Comparison of ENCODE assay signal across 26 cellular contexts in genomic region chr2:99169534-99169933, GRCh38. TPM values are rescaled to one million over a fixed set of nuclear protein-coding genes. Genes with fewer than 3 reads are reported as not detected.
DNase-seq lines count a peak whose midpoint lies in the region; ATAC-seq and TF ChIP-seq lines count a peak whose summit lies in the region.
"Had no signal": no experiment of that assay in that cellular context is flagged by ENCODE, and none has a peak within 500 bp of the region (broad histone marks: within the 10 kb centered on the region; RNA-seq: fewer than 3 reads in every experiment).

No MANE protein-coding gene starts in this region.

- DNase-seq in CD4-positive, alpha-beta memory T cell, result no peak
- peak; percentile 5 for DNase-seq in GM12865 (ENCODE audit: low read depth)
- DNase-seq in T-helper 17 cell, result no peak
- no peak for DNase-seq in naive B cell
- DNase-seq in foreskin fibroblast, result no peak
- DNase-seq: activated CD4-positive, alpha-beta T cell treated with anti-CD3 and anti-CD28 coated beads for 48 hours; Calu3; colonic mucosa; DMS79 treated with DMSO at 0.1 percent for 48 hours; effector CD8-positive, alpha-beta T cell; GF-D8; hypothalamus; lower lobe of right lung; NCI-H1694; NCI-H446 treated with DMSO at 0.1 percent for 48 hours; stimulated activated CD4-positive, alpha-beta T cell treated with anti-CD3 and anti-CD28 coated beads, Interleukin-4, amount 100 ng/mL, for 24 hours; T1000; upper lobe of right lung had no signal

- H3K4me3 Mint-ChIP-seq in CD4-positive, alpha-beta memory T cell, result no peak overlapping the region
- H3K4me3 Mint-ChIP-seq in T-helper 17 cell (no peak overlapping the region), naive B cell (no peak overlapping the region)
- H3K4me3 Mint-ChIP-seq: nephron had no signal

- POLR2A ChIA-PET in CD4-positive, alpha-beta memory T cell (lab: Charles Lee; ENCODE audit: partially characterized antibody), result interaction anchor here (1.1 to 3.8 kb wide), 2 partner anchors 11 to 15 kb away, joined by 4 to 16 read pairs; partner anchors contain the start of genes LIPT1, MITD1, MRPL30 and TSGA10

- no peaks in the 10 kb centered on the region for H3K27me3 Mint-ChIP-seq in CD4-positive, alpha-beta memory T cell
- H3K27me3 Mint-ChIP-seq in T-helper 17 cell (no peaks in the 10 kb centered on the region), naive B cell (no peaks in the 10 kb centered on the region)

- peak overlapping the region in 6 of 7 donors; percentile 36 to 78 (median 52) for H3K27ac Mint-ChIP-seq in CD4-positive, alpha-beta memory T cell
- H3K27ac Mint-ChIP-seq in T-helper 17 cell (peak overlapping the region; percentile 85), naive B cell (peak overlapping the region in 4 of 6 donors; percentile 12 to 73 (median 32))
- H3K27ac Mint-ChIP-seq: nephron had no signal

- peaks cover 30 to 65% of the 10 kb centered on the region in 2 donors for H3K36me3 Mint-ChIP-seq in CD4-positive, alpha-beta memory T cell
- H3K36me3 Mint-ChIP-seq in T-helper 17 cell (ENCODE audit: low read depth) (peaks cover 2% of the 10 kb centered on the region), naive B cell (peaks cover 0 to 7% of the 10 kb centered on the region in 2 donors)

- no peak overlapping the region for H3K4me3 ChIP-seq in CD4-positive, alpha-beta memory T cell (ENCODE audit: low read length in 2 of 2)
- H3K4me3 ChIP-seq in GM12865 (ENCODE audit: low read depth, low read length) (no peak overlapping the region), foreskin fibroblast (ENCODE audit: low read depth in 1 of 2, low read length in 2 of 2) (no peak overlapping the region)
- H3K4me3 ChIP-seq: BLaER1 treated with 17β-estradiol and CSF1 and Interleukin-3, amounts not matched to agents 10 nM and 100 nM; cardiac muscle cell; colonic mucosa; lower lobe of right lung; suprapubic skin; upper lobe of right lung had no signal

- H3K4me1 ChIP-seq in CD4-positive, alpha-beta memory T cell (ENCODE audit: insufficient read depth, low read length), result no peaks in the 10 kb centered on the region
- H3K4me1 ChIP-seq: colonic mucosa, suprapubic skin, upper lobe of right lung had no signal

- H3K27me3 ChIP-seq in CD4-positive, alpha-beta memory T cell (ENCODE audit: insufficient read depth, low read length), result no peaks in the 10 kb centered on the region
- H3K27me3 ChIP-seq: BLaER1 treated with 17β-estradiol and CSF1 and Interleukin-3, amounts not matched to agents 10 nM and 100 nM; cardiac muscle cell; colonic mucosa; suprapubic skin; upper lobe of right lung had no signal

- TF ChIP-seq CTCF in GM12865 (IDR thresholded peaks at IDR 0.05; ENCODE audit: insufficient read depth, low read depth, low read length, missing control alignments) (no peak), foreskin fibroblast (IDR thresholded peaks at IDR 0.05; ENCODE audit: low read depth, low read length) (no peak)

- H3K27ac ChIP-seq in CD4-positive, alpha-beta memory T cell (ENCODE audit: low read depth, low read length), result no peak overlapping the region
- H3K27ac ChIP-seq: BLaER1 treated with 17β-estradiol and CSF1 and Interleukin-3, amounts not matched to agents 10 nM and 100 nM; cardiac muscle cell; colonic mucosa; epithelial cell of prostate; lower lobe of right lung; suprapubic skin; upper lobe of right lung; VCaP had no signal

- peaks cover 0 to 25% (median 4%) of the 10 kb centered on the region in 4 donors for H3K4me1 Mint-ChIP-seq in CD4-positive, alpha-beta memory T cell
- H3K4me1 Mint-ChIP-seq in T-helper 17 cell (peaks cover 4% of the 10 kb centered on the region), naive B cell (peaks cover 4 to 6% (median 5%) of the 10 kb centered on the region in 3 donors)
- H3K4me1 Mint-ChIP-seq: nephron had no signal

- intact Hi-C loops in CD4-positive, alpha-beta memory T cell (cut with micrococcal nuclease), result no loop called here

- H3K9me3 ChIP-seq in CD4-positive, alpha-beta memory T cell (ENCODE audit: control insufficient read depth in 1 of 2, low read length in 2 of 2), result no peaks in the 10 kb centered on the region
- H3K9me3 ChIP-seq in T-helper 17 cell (ENCODE audit: control insufficient read depth, low read length, poor library complexity, severe bottlenecking), result no peaks in the 10 kb centered on the region
- H3K9me3 ChIP-seq: BLaER1 treated with 17β-estradiol and CSF1 and Interleukin-3, amounts not matched to agents 10 nM and 100 nM; colonic mucosa; lower lobe of right lung; suprapubic skin; upper lobe of right lung had no signal

- ATAC-seq in T-helper 17 cell (no peak), naive B cell (ENCODE audit: low read depth in 2 of 2) (no peak), GM21825 (IDR thresholded peaks at IDR 0.05; ENCODE audit: unreplicated experiment) (no peak), GM19452 (IDR thresholded peaks at IDR 0.05; ENCODE audit: unreplicated experiment) (no peak)
- ATAC-seq: lower lobe of right lung, upper lobe of right lung had no signal

- peaks cover 45% of the 10 kb centered on the region for H3K36me3 ChIP-seq in CD4-positive, alpha-beta memory T cell (ENCODE audit: insufficient read depth, low read length)

- CTCF ChIA-PET in CD4-positive, alpha-beta memory T cell (lab: Charles Lee; ENCODE audit: partially characterized antibody), result interaction anchor here (1.6 to 1.7 kb wide), 2 partner anchors 11 to 29 kb away, joined by 3 to 5 read pairs; partner anchors contain the start of genes MITD1 and MRPL30

- H3K9me3 Mint-ChIP-seq in CD4-positive, alpha-beta memory T cell, result no peaks in the 10 kb centered on the region
- no peaks in the 10 kb centered on the region for H3K9me3 Mint-ChIP-seq in naive B cell
- H3K9me3 Mint-ChIP-seq: nephron had no signal

RNA-seq across cellular contexts. Expression of gene MITD1, which starts 11.3 kb away (rescaled TPM):
- 10 to 100 TPM; 79.1 to 84.3 TPM for total RNA-seq in CD4-positive, alpha-beta memory T cell
- 10 to 100 TPM; 54.7 to 73.9 TPM for polyA plus RNA-seq in CD4-positive, alpha-beta memory T cell
- total RNA-seq in T-helper 17 cell, result 10 to 100 TPM; 24.5 to 26.4 TPM
- polyA plus RNA-seq in naive B cell (ENCODE audit: low read depth in 6 of 6), result 10 to 100 TPM; 64.7 to 81.5 (median 67.7) TPM

RNA-seq across cellular contexts. Expression of gene MRPL30, which starts 11.4 kb away (rescaled TPM):
- total RNA-seq in CD4-positive, alpha-beta memory T cell, result 10 to 100 TPM; 20.2 to 22.7 TPM
- 10 to 100 TPM; 12.4 to 17.0 TPM for polyA plus RNA-seq in CD4-positive, alpha-beta memory T cell
- 10 to 100 TPM; 14.1 to 14.2 TPM for total RNA-seq in T-helper 17 cell
- polyA plus RNA-seq in naive B cell (ENCODE audit: low read depth in 6 of 6), result 10 to 100 TPM; 10.4 to 25.2 (median 17.9) TPM

RNA-seq across cellular contexts. Expression of gene LIPT1, which starts 14.8 kb away (rescaled TPM):
- total RNA-seq in CD4-positive, alpha-beta memory T cell, result 10 to 100 TPM; 23.4 to 24.4 TPM
- 10 to 100 TPM; 20.5 to 25.6 TPM for polyA plus RNA-seq in CD4-positive, alpha-beta memory T cell
- 10 to 100 TPM in 1 of 2 donors, 1 to 10 TPM in 1; 9.7 to 11.0 TPM for total RNA-seq in T-helper 17 cell
- polyA plus RNA-seq in naive B cell (ENCODE audit: low read depth in 6 of 6), result 10 to 100 TPM in 5 of 6 donors, 1 to 10 TPM in 1; 9.9 to 23.4 (median 20.6) TPM

RNA-seq across cellular contexts. Expression of gene TSGA10, which starts 14.8 kb away (rescaled TPM):
- 10 to 100 TPM; 20.7 to 22.6 TPM for total RNA-seq in CD4-positive, alpha-beta memory T cell
- polyA plus RNA-seq in CD4-positive, alpha-beta memory T cell, result 10 to 100 TPM; 17.0 to 17.3 TPM
- total RNA-seq in T-helper 17 cell, result 1 to 10 TPM; 7.7 to 8.3 TPM
- 10 to 100 TPM; 17.2 to 42.2 (median 21.9) TPM for polyA plus RNA-seq in naive B cell (ENCODE audit: low read depth in 6 of 6)

RNA-seq across cellular contexts. Expression of gene C2orf15, which starts 28.0 kb away (rescaled TPM):
- 1 to 10 TPM; 2.3 to 3.2 TPM for total RNA-seq in CD4-positive, alpha-beta memory T cell
- 1 to 10 TPM; 4.7 to 4.9 TPM for polyA plus RNA-seq in CD4-positive, alpha-beta memory T cell
- total RNA-seq in T-helper 17 cell, result 1 to 10 TPM; 2.4 to 2.7 TPM
- polyA plus RNA-seq in naive B cell (ENCODE audit: low read depth in 6 of 6), result 1 to 10 TPM in 5 of 6 donors, not detected in 1; 1.6 to 5.7 (median 3.4) TPM

Comparison
In these comparisons a context has a peak if more than half of its experiments do, and no peak if none do; other contexts are left out.
1. H3K27ac Mint-ChIP-seq: peak in every context shown above with its lines; median percentile 85 in T-helper 17 cell; 52 in CD4-positive, alpha-beta memory T cell; 32 in naive B cell.